In the genomic region with DNA sequence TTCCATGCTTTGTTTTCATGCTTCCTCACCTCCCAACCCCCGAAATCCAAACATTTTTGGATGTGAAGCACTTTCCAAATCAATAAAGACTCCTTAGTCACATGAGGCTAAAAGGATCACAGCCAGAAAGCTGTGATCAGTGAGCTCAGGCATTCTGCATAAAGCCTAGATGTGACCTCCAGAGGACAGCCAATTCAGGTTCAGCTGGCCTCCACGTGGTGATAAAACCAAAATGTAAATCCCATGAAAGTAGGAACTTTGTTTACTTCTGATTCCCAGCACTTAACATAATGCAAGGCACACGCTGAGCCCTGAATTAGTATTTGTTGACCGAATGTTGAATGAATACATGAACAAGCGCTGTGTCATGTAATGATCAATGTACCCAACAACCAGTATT, we compare ENCODE assay signal across 21 cellular contexts.
"Had no signal": no experiment of that assay in that cellular context is flagged by ENCODE, and none has a peak within 500 bp of the region (broad histone marks: within the 10 kb centered on the region; RNA-seq: fewer than 3 reads in every experiment).

No MANE protein-coding gene starts in this region.

- DNase-seq: cortex of kidney; dorsolateral prefrontal cortex; effector CD8-positive, alpha-beta T cell; gastrocnemius medialis; glutamatergic neuron; kidney; left cardiac atrium; left ventricle myocardium inferior; lower lobe of right lung; midbrain; posterior cingulate gyrus; sigmoid colon; stimulated activated naive CD4-positive, alpha-beta T cell; stomach; trophoblast cell had no signal

- ATAC-seq: esophagus mucosa, gastrocnemius medialis, left cardiac atrium, lower lobe of right lung had no signal

- H3K27ac ChIP-seq: dorsolateral prefrontal cortex, gastrocnemius medialis, left ventricle myocardium inferior, lower lobe of right lung, neutrophil, sigmoid colon, skin epidermis, stomach had no signal

- H3K36me3 ChIP-seq: gastrocnemius medialis, left ventricle myocardium inferior, lower lobe of right lung, neutrophil, sigmoid colon, stomach had no signal

- FAIRE-seq: endometrium, kidney had no signal

- H3K36me3 Mint-ChIP-seq: memory B cell had no signal

- H3K9me3 ChIP-seq: gastrocnemius medialis, left ventricle myocardium inferior, lower lobe of right lung, neutrophil, sigmoid colon, stomach had no signal

- H3K27ac Mint-ChIP-seq: memory B cell, nephron had no signal

- H3K27me3 ChIP-seq: gastrocnemius medialis, neutrophil, sigmoid colon, stomach had no signal

- H3K9me3 Mint-ChIP-seq: memory B cell, nephron had no signal

- H3K4me3 Mint-ChIP-seq: memory B cell, nephron had no signal

- H3K4me1 ChIP-seq: gastrocnemius medialis, left ventricle myocardium inferior, lower lobe of right lung, sigmoid colon, stomach had no signal

- H3K4me1 Mint-ChIP-seq: nephron had no signal

- H3K4me3 ChIP-seq: dorsolateral prefrontal cortex, gastrocnemius medialis, left ventricle myocardium inferior, lower lobe of right lung, sigmoid colon, skin epidermis, stomach had no signal
